ENCODE assay signal across 8 cellular contexts in the genomic region with DNA sequence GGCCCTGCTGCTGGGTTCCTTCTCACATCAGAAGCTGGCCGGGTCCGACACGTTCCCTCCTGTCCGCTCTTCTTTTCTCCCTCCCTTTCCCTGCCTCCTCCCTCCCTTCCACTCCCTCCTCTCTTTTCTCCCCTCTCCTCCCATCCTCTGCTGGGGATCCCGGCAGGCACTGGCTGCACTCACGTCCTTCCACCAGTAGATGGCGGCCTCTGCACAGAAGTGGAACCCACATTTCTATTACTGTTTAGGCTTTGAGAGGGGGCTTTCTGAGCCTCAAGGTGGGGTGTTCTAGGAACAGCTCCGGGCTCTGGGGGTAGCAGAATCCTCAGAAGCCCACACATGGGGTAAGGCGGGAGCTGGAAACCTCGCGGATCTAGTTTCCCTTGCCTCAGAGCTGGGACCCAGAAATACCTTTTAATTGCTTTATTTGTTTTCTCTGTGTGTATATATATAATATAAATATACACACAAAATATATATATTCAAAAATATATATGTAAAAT.
DNase-seq lines count a peak whose midpoint lies in the region; ATAC-seq and TF ChIP-seq lines count a peak whose summit lies in the region.

No MANE protein-coding gene starts in this region.

- intact Hi-C loops in posterior cingulate gyrus (cut with DNase I): loop anchor here (5.0 to 10.0 kb wide), 2 partner anchors 622 to 1556 kb away; no protein-coding TSS in a partner anchor

- in situ Hi-C loops in ACHN (cut with HindIII; ENCODE audit: low pct_ligation_motif_present, low pct_unique_long_range_greater_than_20kb, low sequenced_read_pairs): no loop called here

- H3K4me3 ChIP-seq in GM12865 (ENCODE audit: low read depth, low read length): no peak overlapping the region

- no peaks in the 10 kb centered on the region for H3K4me1 ChIP-seq in foreskin keratinocyte

- no peaks in the 10 kb centered on the region for H3K27me3 ChIP-seq in foreskin keratinocyte

- no peak overlapping the region for H3K27ac ChIP-seq in foreskin keratinocyte

- DNase-seq in ACHN (peak; percentile 29), GM12865 (ENCODE audit: low read depth) (peak; percentile 29), NCI-H526 treated with DMSO at 0.1 percent for 48 hours (lab: John Stamatoyannopoulos, UW) (peak; percentile 48), activated T-cell treated with anti-CD3 and anti-CD28 coated beads for 4 hours (peak; percentile 14), foreskin keratinocyte (no peak), posterior cingulate gyrus (peak; percentile 56 to 93 (median 74))

- TF ChIP-seq CTCF in GM12865 (IDR thresholded peaks at IDR 0.05; ENCODE audit: insufficient read depth, low read depth, low read length, missing control alignments) (peak; percentile 92), foreskin keratinocyte (conservative IDR thresholded peaks at IDR 0.05) (peak; percentile 75)

- ATAC-seq in foreskin keratinocyte (peak; percentile 44), GM18520 (IDR thresholded peaks at IDR 0.05; ENCODE audit: unreplicated experiment) (no peak), GM18517 (IDR thresholded peaks at IDR 0.05; ENCODE audit: unreplicated experiment) (no peak)

Comparison
In these comparisons a context has a peak if more than half of its experiments do, and no peak if none do; other contexts are left out.
1. DNase-seq: peak in ACHN (single experiment), GM12865 (single experiment), NCI-H526 treated with DMSO at 0.1 percent for 48 hours (single experiment), activated T-cell treated with anti-CD3 and anti-CD28 coated beads for 4 hours (single experiment) and posterior cingulate gyrus (10 of 10); none in foreskin keratinocyte (0 of 2).